Comparison of ENCODE assay signal across 10 cellular contexts in the genomic region with DNA sequence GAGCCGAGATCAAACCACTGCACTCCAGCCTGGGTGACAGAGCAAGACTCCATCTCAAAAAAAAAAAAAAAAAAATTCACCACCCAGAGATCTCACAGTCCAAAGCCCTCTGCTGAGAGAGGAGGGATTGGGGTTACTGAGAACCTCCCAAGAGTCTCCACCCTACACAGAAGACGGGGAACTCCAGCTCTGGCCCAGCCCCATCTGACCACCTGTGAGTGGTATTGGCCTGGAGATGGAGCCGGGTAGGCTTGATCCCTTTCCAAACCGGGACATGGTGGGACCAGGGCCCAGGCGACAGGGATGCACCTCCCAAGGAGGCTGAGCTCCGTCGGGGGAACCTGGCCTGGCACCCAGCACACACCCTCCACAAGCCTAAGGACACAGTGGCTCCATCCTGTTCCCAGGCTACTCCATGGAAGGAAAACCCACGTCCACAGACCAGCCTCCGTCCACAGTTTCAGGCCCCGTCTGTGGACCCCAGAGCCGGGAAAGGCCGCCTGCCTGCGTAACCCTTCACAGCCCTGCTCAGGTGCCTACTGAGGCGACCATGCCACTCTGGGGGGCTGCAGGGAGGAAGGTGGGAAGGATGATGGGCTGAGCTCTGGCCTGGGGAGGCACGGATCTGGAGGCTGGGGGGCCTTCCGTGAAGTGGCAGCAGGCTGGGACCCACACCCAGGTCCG. TPM values are rescaled to one million over a fixed set of nuclear protein-coding genes. Genes with fewer than 3 reads are reported as not detected.
DNase-seq lines count a peak whose midpoint lies in the region; TF ChIP-seq lines count a peak whose summit lies in the region.
"Had no signal": no experiment of that assay in that cellular context is flagged by ENCODE, and none has a peak within 500 bp of the region (broad histone marks: within the 10 kb centered on the region; RNA-seq: fewer than 3 reads in every experiment).

No MANE protein-coding gene starts in this region.

- peaks cover 41% of the 10 kb centered on the region for H3K4me1 Mint-ChIP-seq in brain
- H3K4me1 Mint-ChIP-seq in mesothelial cell of epicardium, result peaks cover 27% of the 10 kb centered on the region

- peak overlapping the region; percentile 87 to 95 (median 91) for H3K4me3 Mint-ChIP-seq in brain
- H3K4me3 Mint-ChIP-seq in mesothelial cell of epicardium, result peak overlapping the region; percentile 88

- H3K36me3 ChIP-seq in left ventricle myocardium inferior, result peaks cover 3% of the 10 kb centered on the region

- peak overlapping the region; percentile 89 for H3K4me3 ChIP-seq in left ventricle myocardium inferior

- peak overlapping the region; percentile 96 for H3K27ac ChIP-seq in left ventricle myocardium inferior (replicated peaks)

- H3K27ac Mint-ChIP-seq in brain (peak overlapping the region in 3 of 5 experiments; percentile 56 to 96 (median 75)), mesothelial cell of epicardium (peak overlapping the region; percentile 73)

- TF ChIP-seq CTCF in left ventricle myocardium inferior (IDR thresholded peaks at IDR 0.05; ENCODE audit: borderline replicate concordance) (no peak), brain (conservative IDR thresholded peaks at IDR 0.05) (no peak), mesothelial cell of epicardium (IDR thresholded peaks at IDR 0.05; ENCODE audit: unreplicated experiment) (no peak)

- H3K9me3 Mint-ChIP-seq in brain, result peaks cover 0 to 5% (median 0%) of the 10 kb centered on the region in 5 experiments
- H3K9me3 Mint-ChIP-seq in mesothelial cell of epicardium, result no peaks in the 10 kb centered on the region

- H3K27me3 ChIP-seq in left ventricle myocardium inferior (ENCODE audit: low read depth), result no peaks in the 10 kb centered on the region

- peaks cover 5% of the 10 kb centered on the region for H3K27me3 Mint-ChIP-seq in brain
- peaks cover 2% of the 10 kb centered on the region for H3K27me3 Mint-ChIP-seq in mesothelial cell of epicardium (ENCODE audit: low read depth)

- intact Hi-C loops in left ventricle myocardium inferior (cut with micrococcal nuclease), result no loop called here
- intact Hi-C loops in cardiac septum (cut with DNase I), result no loop called here

- peaks cover 87% of the 10 kb centered on the region for H3K4me1 ChIP-seq in left ventricle myocardium inferior

- H3K9me3 ChIP-seq in left ventricle myocardium inferior (replicated peaks), result no peaks in the 10 kb centered on the region

- H3K36me3 Mint-ChIP-seq in brain (peaks cover 2% of the 10 kb centered on the region), mesothelial cell of epicardium (peaks cover 2% of the 10 kb centered on the region)

- DNase-seq in left ventricle myocardium inferior (peak; percentile 15), cardiac septum (ENCODE audit: low spot score) (no peak), mesothelial cell of epicardium (ENCODE audit: low spot score in 2 of 2, unreplicated experiment in 2 of 2) (no peak), DMS53 treated with DMSO at 0.1 percent for 48 hours (lab: John Stamatoyannopoulos, UW; ENCODE audit: unreplicated experiment) (no peak), COR-L47 (lab: John Stamatoyannopoulos, UW) (no peak), NCI-H2171 (lab: John Stamatoyannopoulos, UW) (no peak), globus pallidus (ENCODE audit: low spot score) (no peak)
- DNase-seq: activated CD4-positive, CD25-positive, alpha-beta regulatory T cell treated with anti-CD3 and anti-CD28 coated beads, Interleukin-2, amount 50 U/mL, for 72 hours had no signal

RNA-seq across cellular contexts. Expression of a gene that starts 1.8 kb away (rescaled TPM):
- 119 TPM for total RNA-seq in left ventricle myocardium inferior
- 125 TPM for total RNA-seq in cardiac septum
- polyA plus RNA-seq in brain (ENCODE audit: insufficient read depth, low read depth, low replicate concordance), result 108 TPM
- total RNA-seq in mesothelial cell of epicardium, result 232 to 245 TPM (median 242 TPM) in 3 replicates

RNA-seq across cellular contexts. Expression of a gene that starts 2.2 kb away (rescaled TPM):
- total RNA-seq in left ventricle myocardium inferior, result not detected
- not detected for total RNA-seq in cardiac septum
- polyA plus RNA-seq in brain (ENCODE audit: insufficient read depth, low read depth, low replicate concordance), result not detected
- total RNA-seq in mesothelial cell of epicardium, result not detected in 3 replicates
- total RNA-seq: ureter had no signal

RNA-seq across cellular contexts. Expression of a gene that starts 7.3 kb away (rescaled TPM):
- total RNA-seq in left ventricle myocardium inferior (45.6 TPM), cardiac septum (44.8 TPM), mesothelial cell of epicardium (492 to 501 TPM (median 493 TPM) in 3 replicates)
- 6.3 TPM for polyA plus RNA-seq in brain (ENCODE audit: insufficient read depth, low read depth, low replicate concordance)

RNA-seq across cellular contexts. Expression of a gene that starts 18.9 kb away (rescaled TPM):
- not detected for total RNA-seq in left ventricle myocardium inferior
- not detected for total RNA-seq in cardiac septum
- not detected for polyA plus RNA-seq in brain (ENCODE audit: insufficient read depth, low read depth, low replicate concordance)
- total RNA-seq in mesothelial cell of epicardium, result 0.29 to 0.36 TPM (median 0.34 TPM) in 3 replicates
- total RNA-seq: ureter had no signal

RNA-seq across cellular contexts. Expression of a gene that starts 20.8 kb away (rescaled TPM):
- total RNA-seq in left ventricle myocardium inferior (9.3 TPM), cardiac septum (10.5 TPM), mesothelial cell of epicardium (18.0 to 22.5 TPM (median 20.1 TPM) in 3 replicates)
- polyA plus RNA-seq in brain (ENCODE audit: insufficient read depth, low read depth, low replicate concordance), result 4.7 TPM

Comparison
In these comparisons a context has a peak if more than half of its experiments do, and no peak if none do; other contexts are left out.
1. RNA of a gene that starts 7.3 kb away (total RNA-seq): 492 to 501 TPM in mesothelial cell of epicardium; 45.6 TPM in left ventricle myocardium inferior (single experiment) and 44.8 TPM in cardiac septum (single experiment); every median in the first group is over 10 times any median in the second.